In genomic region chr1:36467708-36468455, GRCh38 we compare ENCODE assay signal across 31 cellular contexts. TPM values are rescaled to one million over a fixed set of nuclear protein-coding genes. Genes with fewer than 3 reads are reported as not detected.
"Had no signal": no experiment of that assay in that cellular context is flagged by ENCODE, and none has a peak within 500 bp of the region (broad histone marks: within the 10 kb centered on the region; RNA-seq: fewer than 3 reads in every experiment).

No MANE protein-coding gene starts in this region.

- ATAC-seq: activated naive CD4-positive, alpha-beta T cell treated with anti-CD3 and anti-CD28 coated beads, Interleukin-2, amount 50 U/mL, for 72 hours; foreskin keratinocyte; heart left ventricle; left colon; naive thymus-derived CD4-positive, alpha-beta T cell; sciatic nerve; stimulated activated naive B cell treated with anti-CD40 and anti-IgM and Interleukin-4, amounts not matched to agents 10 μg/mL and 1 μg/mL and 100 μg/mL, for 72 hours had no signal

- H3K4me3 Mint-ChIP-seq: activated CD4-positive, alpha-beta memory T cell treated with anti-CD3 and anti-CD28 coated beads for 36 hours; immature natural killer cell; mesothelial cell of epicardium; naive thymus-derived CD4-positive, alpha-beta T cell; stimulated activated naive B cell treated with anti-CD40 and anti-IgM and Interleukin-4, amounts not matched to agents 10 μg/mL and 1 μg/mL and 100 μg/mL, for 72 hours had no signal

- H3K27ac Mint-ChIP-seq: activated CD4-positive, alpha-beta memory T cell treated with anti-CD3 and anti-CD28 coated beads for 36 hours; mesothelial cell of epicardium; naive thymus-derived CD4-positive, alpha-beta T cell; progenitor cell of endocrine pancreas had no signal

- H3K36me3 ChIP-seq: breast epithelium, esophagus muscularis mucosa, heart left ventricle, ovary, thyroid gland had no signal

- H3K27me3 Mint-ChIP-seq: activated CD4-positive, alpha-beta memory T cell treated with anti-CD3 and anti-CD28 coated beads for 36 hours; naive thymus-derived CD4-positive, alpha-beta T cell; progenitor cell of endocrine pancreas; stimulated activated naive B cell treated with anti-CD40 and anti-IgM and Interleukin-4, amounts not matched to agents 10 μg/mL and 1 μg/mL and 100 μg/mL, for 72 hours had no signal

- H3K27me3 ChIP-seq: breast epithelium, esophagus muscularis mucosa, foreskin keratinocyte, heart left ventricle, ovary, stomach, thyroid gland had no signal

- H3K9me3 ChIP-seq: breast epithelium, esophagus muscularis mucosa, heart left ventricle, ovary, stomach, thyroid gland had no signal

- H3K36me3 Mint-ChIP-seq: immature natural killer cell, mesothelial cell of epicardium had no signal

- H3K27ac ChIP-seq: breast epithelium, esophagus muscularis mucosa, foreskin keratinocyte, heart left ventricle, ovary, skin epidermis, stomach, thyroid gland, VCaP had no signal

- H3K9me3 Mint-ChIP-seq: activated CD4-positive, alpha-beta memory T cell treated with anti-CD3 and anti-CD28 coated beads for 36 hours; activated naive CD4-positive, alpha-beta T cell treated with anti-CD3 and anti-CD28 coated beads, Interleukin-2, amount 50 U/mL, for 72 hours; immature natural killer cell; mesothelial cell of epicardium; naive thymus-derived CD4-positive, alpha-beta T cell; stimulated activated naive B cell treated with anti-CD40 and anti-IgM and Interleukin-4, amounts not matched to agents 10 μg/mL and 1 μg/mL and 100 μg/mL, for 72 hours had no signal

- H3K4me3 ChIP-seq: breast epithelium, esophagus muscularis mucosa, heart left ventricle, ovary, skin epidermis, stomach, thyroid gland had no signal

- DNase-seq: activated CD4-positive, alpha-beta memory T cell treated with anti-CD3 and anti-CD28 coated beads for 36 hours; activated CD4-positive, alpha-beta T cell treated with anti-CD3 and anti-CD28 coated beads for 48 hours; activated CD8-positive, alpha-beta memory T cell treated with anti-CD3 and anti-CD28 coated beads, Interleukin-2, amount 50 U/mL, for 48 hours; activated naive CD4-positive, alpha-beta T cell; activated T-cell treated with anti-CD3 and anti-CD28 coated beads, Interleukin-2, amount 50 U/mL, for 48 hours; central memory CD4-positive, alpha-beta T cell; dermis blood vessel endothelial cell; effector CD4-positive, alpha-beta T cell; foreskin keratinocyte; hypothalamus; immature natural killer cell; kidney; left colon; mammary epithelial cell; naive thymus-derived CD4-positive, alpha-beta T cell; ovary; stimulated activated CD4-positive, alpha-beta T cell treated with anti-CD3 and anti-CD28 coated beads, Interleukin-4, amount 100 ng/mL, for 24 hours; stimulated activated naive B cell treated with anti-CD40 and anti-IgM and Interleukin-4, amounts not matched to agents 10 μg/mL and 1 μg/mL and 100 μg/mL, for 72 hours; stomach; T-helper 9 cell; thyroid gland had no signal

RNA-seq across cellular contexts. Expression of gene CSF3R, which starts 14.8 kb away (rescaled TPM):
- total RNA-seq: activated CD4-positive, alpha-beta memory T cell treated with anti-CD3 and anti-CD28 coated beads for 36 hours; dermis blood vessel endothelial cell; foreskin keratinocyte; mammary epithelial cell had no signal
- polyA plus RNA-seq: foreskin keratinocyte, mammary epithelial cell had no signal

RNA-seq across cellular contexts. Expression of gene OSCP1, which starts 17.6 kb away (rescaled TPM):
- total RNA-seq: T-helper 1 cell treated with Interleukin-12 subunit alpha and Interleukin-12 subunit beta and Interleukin-4 antibody, amounts not matched to agents 30 ng/mL and 1 ng/mL, for 36 hours had no signal
